ENCODE assay signal across 20 cellular contexts in genomic region chr1:41542196-41542955, GRCh38. TPM values are rescaled to one million over a fixed set of nuclear protein-coding genes. Genes with fewer than 3 reads are reported as not detected.
"Had no signal": no experiment of that assay in that cellular context is flagged by ENCODE, and none has a peak within 500 bp of the region (broad histone marks: within the 10 kb centered on the region; RNA-seq: fewer than 3 reads in every experiment).

No MANE protein-coding gene starts in this region.

- H3K79me2 ChIP-seq: hepatocyte had no signal

- H3K9me3 ChIP-seq: adrenal gland, esophagus squamous epithelium, lower lobe of right lung had no signal

- DNase-seq: activated CD4-positive, alpha-beta memory T cell treated with anti-CD3 and anti-CD28 coated beads, Interleukin-2, amount 10 ng/mL, durations not matched to agents 7 days and 5 days; activated CD4-positive, alpha-beta T cell treated with anti-CD3 and anti-CD28 coated beads for 48 hours; activated CD8-positive, alpha-beta memory T cell treated with anti-CD3 and anti-CD28 coated beads, Interleukin-2, amount 10 ng/mL, durations not matched to agents 7 days and 5 days; activated naive CD4-positive, alpha-beta T cell treated with anti-CD3 and anti-CD28 coated beads, Interleukin-2, amount 50 U/mL, for 16 hours; effector memory CD8-positive, alpha-beta T cell; esophagus squamous epithelium; left colon; lower lobe of right lung; midbrain; occipital lobe; retina; stimulated activated naive CD8-positive, alpha-beta T cell treated with anti-CD3 and anti-CD28 coated beads, Interleukin-15, amount 100 ng/mL, for 72 hours had no signal

- H3K36me3 ChIP-seq: adrenal gland, cardiac muscle cell, lower lobe of right lung had no signal

- H3K27ac ChIP-seq: adrenal gland, cardiac muscle cell, esophagus squamous epithelium, hepatocyte, lower lobe of right lung, SK-N-MC, skin epidermis had no signal

- H2AFZ ChIP-seq: hepatocyte had no signal

- H3K4me3 ChIP-seq: adrenal gland, cardiac muscle cell, esophagus squamous epithelium, hepatocyte, lower lobe of right lung, SK-N-MC, skin epidermis had no signal

- H3K4me2 ChIP-seq: hepatocyte had no signal

- H3K27me3 ChIP-seq: adrenal gland, cardiac muscle cell, esophagus squamous epithelium, hepatocyte had no signal

RNA-seq across cellular contexts. Expression of gene EDN2, which starts 57.9 kb away (rescaled TPM):
- total RNA-seq: activated CD4-positive, alpha-beta memory T cell treated with anti-CD3 and anti-CD28 coated beads, Interleukin-2, amount 10 ng/mL, durations not matched to agents 7 days and 5 days; activated CD8-positive, alpha-beta memory T cell treated with anti-CD3 and anti-CD28 coated beads, Interleukin-2, amount 10 ng/mL, durations not matched to agents 7 days and 5 days; adrenal gland; dermis microvascular lymphatic vessel endothelial cell; occipital lobe; temporal lobe had no signal
- polyA plus RNA-seq: neural cell had no signal
